In the genomic region with DNA sequence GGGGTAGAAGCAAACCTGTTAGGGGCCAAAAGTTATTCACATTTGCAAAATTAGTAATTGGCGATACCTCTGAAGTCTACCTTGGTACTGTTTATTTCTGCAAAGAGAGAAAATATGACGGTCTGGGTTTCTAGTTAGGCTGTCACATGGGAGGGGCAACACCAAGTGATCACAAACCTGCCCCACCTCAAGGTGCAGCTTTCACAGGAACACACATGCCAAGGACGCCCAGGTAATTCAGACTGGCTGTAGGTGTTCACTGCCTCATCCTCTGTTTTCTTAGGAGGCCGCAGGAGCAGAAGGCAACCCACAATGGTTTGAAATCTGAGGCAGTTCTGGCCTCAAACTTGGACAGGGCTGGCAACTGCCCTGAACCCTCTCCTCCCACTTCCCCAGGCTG, we compare ENCODE assay signal across 23 cellular contexts. TPM values are rescaled to one million over a fixed set of nuclear protein-coding genes. Genes with fewer than 3 reads are reported as not detected.
"Had no signal": no experiment of that assay in that cellular context is flagged by ENCODE, and none has a peak within 500 bp of the region (broad histone marks: within the 10 kb centered on the region; RNA-seq: fewer than 3 reads in every experiment).

No MANE protein-coding gene starts in this region.

- H3K9me3 Mint-ChIP-seq: naive B cell had no signal

- H3K36me3 ChIP-seq: neutrophil, suprapubic skin, thyroid gland had no signal

- H3K4me3 Mint-ChIP-seq: endodermal cell, mesothelial cell of epicardium, naive B cell, nephron had no signal

- DNase-seq: caudate nucleus; effector CD4-positive, alpha-beta T cell; endodermal cell; erythroblast; foreskin melanocyte; mammary epithelial cell; naive B cell; posterior cingulate gyrus; stimulated activated CD4-positive, alpha-beta T cell treated with anti-CD3 and anti-CD28 coated beads, Interleukin-2, amount 100 ng/mL, for 48 hours; stimulated activated naive CD8-positive, alpha-beta T cell treated with anti-CD3 and anti-CD28 coated beads, Interleukin-15, Interleukin-2, amounts not matched to agents 100 U/mL and 50 U/mL, for 24 hours; thyroid gland had no signal

- H3K4me1 Mint-ChIP-seq: mesothelial cell of epicardium, naive B cell had no signal

- ATAC-seq: left lobe of liver; stimulated activated naive CD8-positive, alpha-beta T cell treated with anti-CD3 and anti-CD28 coated beads, Interleukin-15, Interleukin-2, amounts not matched to agents 100 U/mL and 50 U/mL, for 24 hours had no signal

- H3K27ac Mint-ChIP-seq: endodermal cell had no signal

- H3K27me3 ChIP-seq: hepatocyte, neutrophil, suprapubic skin, thyroid gland had no signal

- H3K36me3 Mint-ChIP-seq: mesothelial cell of epicardium, naive B cell had no signal

- H3K27ac ChIP-seq: coronary artery, hepatocyte, neutrophil, suprapubic skin, thyroid gland had no signal

- H3K4me2 ChIP-seq: hepatocyte, smooth muscle cell had no signal

- H3K4me1 ChIP-seq: thyroid gland had no signal

- H3K9me3 ChIP-seq: neutrophil, suprapubic skin, thyroid gland had no signal

- H3K4me3 ChIP-seq: coronary artery, hepatocyte, smooth muscle cell, suprapubic skin, thyroid gland had no signal

- H2AFZ ChIP-seq: hepatocyte had no signal

RNA-seq across cellular contexts. Expression of a gene that starts 56.2 kb away (rescaled TPM):
- total RNA-seq: hepatocyte, kidney epithelial cell, left lobe of liver, mesothelial cell of epicardium, pulmonary artery endothelial cell, ureter had no signal
- polyA plus RNA-seq: endothelial cell of umbilical vein, mammary epithelial cell, smooth muscle cell had no signal
